In the genomic region with DNA sequence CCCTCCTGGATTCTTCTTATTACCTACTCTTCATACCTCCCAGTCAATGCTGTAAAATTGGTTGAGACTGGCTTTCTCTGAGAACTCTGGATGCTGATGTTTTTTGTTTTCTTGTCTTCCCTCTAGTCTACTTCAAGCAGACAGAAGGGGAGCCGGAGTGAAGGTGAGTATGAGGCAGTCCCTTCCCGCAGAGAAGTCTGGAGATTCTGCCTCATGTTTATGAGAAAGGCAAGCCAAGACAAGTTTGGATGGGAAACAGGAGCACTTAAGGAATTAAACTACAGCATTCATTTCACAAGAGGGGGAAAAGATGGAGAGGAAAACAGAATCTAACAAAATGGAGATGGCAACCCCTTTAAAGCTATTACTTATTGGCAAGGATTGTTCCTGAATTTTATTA, we compare ENCODE assay signal across 18 cellular contexts.
"Had no signal": no experiment of that assay in that cellular context is flagged by ENCODE, and none has a peak within 500 bp of the region (broad histone marks: within the 10 kb centered on the region; RNA-seq: fewer than 3 reads in every experiment).

No MANE protein-coding gene starts in this region.

- H3K4me3 ChIP-seq: colonic mucosa, heart left ventricle, neural progenitor cell, ovary, stomach, testis, upper lobe of right lung had no signal

- H3K36me3 ChIP-seq: colonic mucosa, heart left ventricle, neural progenitor cell, ovary, stomach, upper lobe of right lung had no signal

- H3K4me3 Mint-ChIP-seq: activated CD4-positive, alpha-beta T cell treated with anti-CD3 and anti-CD28 coated beads for 36 hours; activated CD8-positive, alpha-beta T cell treated with anti-CD3 and anti-CD28 coated beads for 36 hours; activated T-cell treated with anti-CD3 and anti-CD28 coated beads, Interleukin-2, amount 50 U/mL, for 4 hours; naive B cell; neural progenitor cell had no signal

- H3K36me3 Mint-ChIP-seq: activated naive CD4-positive, alpha-beta T cell treated with anti-CD3 and anti-CD28 coated beads, Interleukin-2, amount 50 U/mL, for 72 hours; naive B cell; neural progenitor cell had no signal

- ATAC-seq: activated CD4-positive, alpha-beta T cell treated with anti-CD3 and anti-CD28 coated beads for 36 hours; activated CD8-positive, alpha-beta T cell treated with anti-CD3 and anti-CD28 coated beads for 36 hours; activated naive CD4-positive, alpha-beta T cell treated with anti-CD3 and anti-CD28 coated beads, Interleukin-2, amount 50 U/mL, for 72 hours; activated T-cell treated with anti-CD3 and anti-CD28 coated beads, Interleukin-2, amount 50 U/mL, for 4 hours; heart left ventricle; left cardiac atrium; upper lobe of right lung had no signal

- H3K4me2 ChIP-seq: neural progenitor cell had no signal

- H3K9me3 ChIP-seq: colonic mucosa, heart left ventricle, ovary, stomach, testis, upper lobe of right lung had no signal

- H3K27ac ChIP-seq: colonic mucosa, heart left ventricle, neural progenitor cell, ovary, stomach, testis, upper lobe of right lung, VCaP had no signal

- H3K9ac ChIP-seq: neural progenitor cell had no signal

- H3K27ac Mint-ChIP-seq: activated CD4-positive, alpha-beta T cell treated with anti-CD3 and anti-CD28 coated beads for 36 hours; activated CD8-positive, alpha-beta T cell treated with anti-CD3 and anti-CD28 coated beads for 36 hours; activated naive CD4-positive, alpha-beta T cell treated with anti-CD3 and anti-CD28 coated beads, Interleukin-2, amount 50 U/mL, for 72 hours; naive B cell; neural progenitor cell had no signal

- DNase-seq: activated CD4-positive, alpha-beta T cell treated with anti-CD3 and anti-CD28 coated beads for 36 hours; activated CD8-positive, alpha-beta T cell treated with anti-CD3 and anti-CD28 coated beads for 36 hours; activated effector memory CD4-positive, alpha-beta T cell treated with anti-CD3 and anti-CD28 coated beads, Interleukin-2, amount 50 U/mL, for 16 hours; activated T-cell treated with anti-CD3 and anti-CD28 coated beads, Interleukin-2, amount 50 U/mL, for 4 hours; colonic mucosa; foreskin melanocyte; heart left ventricle; left cardiac atrium; naive B cell; ovary; stimulated activated CD4-positive, alpha-beta T cell treated with anti-CD3 and anti-CD28 coated beads, Interleukin-12 subunit alpha, Interleukin-12 subunit beta, amount 100 ng/mL, for 4 hours; stimulated activated CD4-positive, alpha-beta T cell treated with anti-CD3 and anti-CD28 coated beads, Interleukin-2, amount 100 ng/mL, for 24 hours; stomach; testis; upper lobe of right lung had no signal

- H3K4me1 Mint-ChIP-seq: activated CD4-positive, alpha-beta T cell treated with anti-CD3 and anti-CD28 coated beads for 36 hours; naive B cell had no signal

- H3K27me3 ChIP-seq: colonic mucosa, neural progenitor cell, ovary, stomach, testis, upper lobe of right lung had no signal

- H2AFZ ChIP-seq: neural progenitor cell had no signal

- H3K4me1 ChIP-seq: colonic mucosa, heart left ventricle, stomach, testis, upper lobe of right lung had no signal

- H3K9me3 Mint-ChIP-seq: neural progenitor cell had no signal
